In genomic region chr1:60427194-60427593, GRCh38 we compare ENCODE assay signal across 18 cellular contexts.
DNase-seq lines count a peak whose midpoint lies in the region; ATAC-seq and TF ChIP-seq lines count a peak whose summit lies in the region.
"Had no signal": no experiment of that assay in that cellular context is flagged by ENCODE, and none has a peak within 500 bp of the region (broad histone marks: within the 10 kb centered on the region; RNA-seq: fewer than 3 reads in every experiment).

No MANE protein-coding gene starts in this region.

- H3K4me1 ChIP-seq in A673 (ENCODE audit: insufficient read depth, low read length, poor library complexity, severe bottlenecking), result no peaks in the 10 kb centered on the region
- no peaks in the 10 kb centered on the region for H3K4me1 ChIP-seq in PC-3 (ENCODE audit: insufficient read depth, low read length)
- no peaks in the 10 kb centered on the region for H3K4me1 ChIP-seq in osteoblast (ENCODE audit: insufficient read depth, low read length)
- H3K4me1 ChIP-seq: A549, Caco-2 had no signal

- H2AFZ ChIP-seq in PC-3 (ENCODE audit: low read length) (no peak overlapping the region), osteoblast (ENCODE audit: low read length) (no peak overlapping the region)
- H2AFZ ChIP-seq: GM23338 had no signal

- POLR2A ChIA-PET in A673 (lab: Charles Lee; ENCODE audit: low non-redundant PET), result no interaction called here
- POLR2A ChIA-PET in PC-3 (lab: Charles Lee; ENCODE audit: unreplicated experiment), result no interaction called here

- H3K4me2 ChIP-seq in PC-3 (ENCODE audit: low read length), result no peak overlapping the region
- H3K4me2 ChIP-seq in osteoblast (ENCODE audit: insufficient read depth, low read length), result no peak overlapping the region
- H3K4me2 ChIP-seq: A549, GM23338 had no signal

- H3K36me3 ChIP-seq in A673 (ENCODE audit: insufficient read depth, low read length, poor library complexity, severe bottlenecking) (no peaks in the 10 kb centered on the region), PC-3 (ENCODE audit: low read depth, low read length) (no peaks in the 10 kb centered on the region), osteoblast (ENCODE audit: insufficient read depth, low read length) (no peaks in the 10 kb centered on the region)
- H3K36me3 ChIP-seq: MG63 had no signal

- no TSS peak for BruUV-seq in A673 (replicated peaks; lab: Mats Ljungman, UMichigan)
- BruUV-seq in PC-3 (replicated peaks; lab: Mats Ljungman, UMichigan), result no TSS peak

- no peak overlapping the region for H3K9ac ChIP-seq in PC-3 (ENCODE audit: low read length)

- H4K20me1 ChIP-seq in PC-3 (ENCODE audit: low read length), result no peaks in the 10 kb centered on the region
- H4K20me1 ChIP-seq in osteoblast (ENCODE audit: insufficient read depth, low read length), result no peaks in the 10 kb centered on the region

- CTCF ChIA-PET in A673 (lab: Charles Lee), result no interaction called here
- CTCF ChIA-PET in PC-3 (lab: Charles Lee), result no interaction called here

- H3K4me3 ChIP-seq in A673 (ENCODE audit: low read depth, low read length, poor library complexity, severe bottlenecking) (no peak overlapping the region), PC-3 (ENCODE audit: low read length) (no peak overlapping the region), fibroblast of the aortic adventitia (ENCODE audit: low read depth, low read length) (no peak overlapping the region), osteoblast (ENCODE audit: insufficient read depth, low read length) (no peak overlapping the region)
- H3K4me3 ChIP-seq: A549, GM23338, MG63 had no signal

- TF ChIP-seq CTCF in A673 (conservative IDR thresholded peaks at IDR 0.05; ENCODE audit: low read depth, low read length) (no peak), PC-3 (conservative IDR thresholded peaks at IDR 0.05; ENCODE audit: low read depth, low read length) (no peak), fibroblast of the aortic adventitia (IDR thresholded peaks at IDR 0.05; ENCODE audit: insufficient read depth, low read length) (no peak), osteoblast (IDR thresholded peaks at IDR 0.05; ENCODE audit: extremely low read depth, low read depth, low read length) (no peak)

- H3K27me3 ChIP-seq in A673 (replicated peaks; ENCODE audit: insufficient read depth, low read depth, low read length, poor library complexity) (peaks cover 17% of the 10 kb centered on the region), PC-3 (ENCODE audit: low read length) (no peaks in the 10 kb centered on the region), osteoblast (ENCODE audit: insufficient read depth, low read length) (no peaks in the 10 kb centered on the region)
- H3K27me3 ChIP-seq: MG63 had no signal

- no peak for ATAC-seq in PC-3
- no peak for ATAC-seq in GM18858 (IDR thresholded peaks at IDR 0.05; ENCODE audit: unreplicated experiment)
- ATAC-seq: A549, GM23338 had no signal

- H3F3A ChIP-seq in PC-3 (ENCODE audit: low read length, unreplicated experiment), result no peaks in the 10 kb centered on the region

- H3K9me3 ChIP-seq in A673 (ENCODE audit: low read depth, low read length, poor library complexity, severe bottlenecking) (no peaks in the 10 kb centered on the region), PC-3 (ENCODE audit: low read length) (no peaks in the 10 kb centered on the region), osteoblast (ENCODE audit: low read depth, low read length) (no peaks in the 10 kb centered on the region)
- H3K9me3 ChIP-seq: A549, Caco-2, MG63 had no signal

- intact Hi-C loops in A673 (cut with micrococcal nuclease; ENCODE audit: unreplicated experiment) (no loop called here), PC-3 (cut with micrococcal nuclease) (no loop called here)

- H3K27ac ChIP-seq in A673 (ENCODE audit: low read depth, low read length, poor library complexity, severe bottlenecking) (no peak overlapping the region), PC-3 (ENCODE audit: low read length) (no peak overlapping the region), osteoblast (ENCODE audit: low read depth, low read length) (no peak overlapping the region)
- H3K27ac ChIP-seq: A549, HL-60 had no signal

- DNase-seq in A673 (ENCODE audit: low spot score) (peak; percentile 2), PC-3 (peak; percentile 6), fibroblast of the aortic adventitia (ENCODE audit: low read depth) (peak; percentile 41), osteoblast (ENCODE audit: insufficient read length, low spot score, missing footprints) (peak; percentile 5), NCI-H345 (lab: John Stamatoyannopoulos, UW) (no peak), DMS79 (lab: John Stamatoyannopoulos, UW) (no peak)
- DNase-seq in central memory CD4-positive, alpha-beta T cell, result no peak
- DNase-seq: Caco-2, DMS53, KBM-7, MG63, NCI-H1694, NCI-H446, SHP77 had no signal

- H3K9me2 ChIP-seq in PC-3 (replicated peaks; ENCODE audit: low read length), result no peaks in the 10 kb centered on the region

- H3K79me2 ChIP-seq in PC-3 (ENCODE audit: low read length) (no peaks in the 10 kb centered on the region), osteoblast (ENCODE audit: insufficient read depth, low read length) (no peaks in the 10 kb centered on the region)

Comparison
In these comparisons a context has a peak if more than half of its experiments do, and no peak if none do; other contexts are left out.
1. DNase-seq: peak in A673 (single experiment), PC-3 (single experiment), fibroblast of the aortic adventitia (single experiment) and osteoblast (single experiment); none in NCI-H345 (single experiment), DMS79 (single experiment) and central memory CD4-positive, alpha-beta T cell (single experiment).